In the genomic region with DNA sequence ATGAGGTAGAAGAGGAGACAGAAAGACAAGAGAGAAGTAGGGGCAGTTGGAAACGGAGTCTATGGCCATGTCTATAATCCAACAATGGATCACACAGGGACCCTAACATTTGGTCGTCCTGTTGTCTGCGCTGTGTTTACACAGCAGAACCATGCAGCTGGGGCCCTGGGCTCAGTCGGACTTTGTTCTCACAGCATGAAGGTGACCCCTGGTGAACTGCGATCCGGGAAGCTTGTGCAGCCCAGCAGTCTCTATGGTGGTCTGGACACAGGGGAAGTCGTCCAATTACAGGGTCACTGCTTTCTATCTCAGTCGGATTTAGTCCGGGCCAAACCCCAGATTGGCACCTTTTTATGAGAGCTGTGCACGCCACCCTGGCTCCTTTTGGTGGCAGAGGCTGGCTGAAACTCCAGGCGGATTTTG, we compare ENCODE assay signal across 1 cellular context.
TF ChIP-seq lines count a peak whose summit lies in the region.

No MANE protein-coding gene starts in this region.

TF ChIP-seq in HepG2, 621 proteins besides CTCF, POLR2A, EP300 and RAD21 (continued from another document and continues in another):
- TF ChIP-seq SYNCRIP (IDR thresholded peaks at IDR 0.05; ENCODE audit: insufficient read depth, low read depth, low read length) (no peak), ZBTB7B (CRISPR knock-in tag; IDR thresholded peaks at IDR 0.05) (peak; percentile 100), DZIP1 (CRISPR knock-in tag; IDR thresholded peaks at IDR 0.05) (no peak), ZNF788 (CRISPR knock-in tag; IDR thresholded peaks at IDR 0.05; ENCODE audit: borderline replicate concordance) (peak; percentile 88; the same call in 1 of the 2 replicates), ZFP37 (CRISPR knock-in tag; IDR thresholded peaks at IDR 0.05; ENCODE audit: borderline replicate concordance) (peak; percentile 90), ZNF564 (CRISPR knock-in tag; IDR thresholded peaks at IDR 0.05) (peak; percentile 78), KDM3A (CRISPR knock-in tag; IDR thresholded peaks at IDR 0.05; ENCODE audit: low read depth) (peak; percentile 98), ZBTB14 (CRISPR knock-in tag; IDR thresholded peaks at IDR 0.05) (no peak), ELK4 (CRISPR knock-in tag; IDR thresholded peaks at IDR 0.05; ENCODE audit: borderline replicate concordance) (no peak), ZNF546 (CRISPR knock-in tag; conservative IDR thresholded peaks at IDR 0.05) (peak; percentile 45; the same call in 1 of the 2 replicates), ZMAT5 (CRISPR knock-in tag; IDR thresholded peaks at IDR 0.05; ENCODE audit: borderline replicate concordance, low read depth) (no peak), ZNF124 (CRISPR knock-in tag; IDR thresholded peaks at IDR 0.05) (0 out of 2 replicates have a peak, but pooled peaks have one; percentile 22), SIX4 (CRISPR knock-in tag; IDR thresholded peaks at IDR 0.05) (peak; percentile 92), TP53 (CRISPR knock-in tag; conservative IDR thresholded peaks at IDR 0.05) (peak; percentile 67), ZNF318 (CRISPR knock-in tag; IDR thresholded peaks at IDR 0.05) (peak; percentile 88; the same call in 1 of the 2 replicates), ZNF205 (CRISPR knock-in tag; IDR thresholded peaks at IDR 0.05) (peak; percentile 66), ZNF329 (CRISPR knock-in tag; IDR thresholded peaks at IDR 0.05; ENCODE audit: low read depth) (no peak), MTA1 (CRISPR knock-in tag; IDR thresholded peaks at IDR 0.05; ENCODE audit: borderline replicate concordance) (peak; percentile 97), KDM5B (CRISPR knock-in tag; IDR thresholded peaks at IDR 0.05; ENCODE audit: borderline replicate concordance) (peak; percentile 94), HMG20A (CRISPR knock-in tag; IDR thresholded peaks at IDR 0.05; ENCODE audit: borderline replicate concordance) (peak; percentile 95), ZNF460 (CRISPR knock-in tag; IDR thresholded peaks at IDR 0.05; ENCODE audit: borderline replicate concordance) (no peak; the same call in 1 of the 2 replicates), CREB3 (CRISPR knock-in tag; IDR thresholded peaks at IDR 0.05) (no peak; the same call in 1 of the 2 replicates), HNRNPL (IDR thresholded peaks at IDR 0.05; ENCODE audit: low read depth, low read length) (peak; percentile 75), ZNF280B (CRISPR knock-in tag; IDR thresholded peaks at IDR 0.05; ENCODE audit: borderline replicate concordance) (peak; percentile 94; the same call in 1 of the 2 replicates), HDAC1 (CRISPR knock-in tag; IDR thresholded peaks at IDR 0.05) (peak; percentile 92), KAT7 (CRISPR knock-in tag; IDR thresholded peaks at IDR 0.05; ENCODE audit: borderline replicate concordance) (peak; percentile 86; the same call in 1 of the 2 replicates), ZNF260 (CRISPR knock-in tag; IDR thresholded peaks at IDR 0.05; ENCODE audit: borderline replicate concordance, low read depth) (peak; percentile 71; the same call in 1 of the 2 replicates), ZNF503 (CRISPR knock-in tag; IDR thresholded peaks at IDR 0.05) (peak; percentile 93), REPIN1 (CRISPR knock-in tag; IDR thresholded peaks at IDR 0.05; ENCODE audit: borderline replicate concordance, low read depth) (peak; percentile 97), POLR2AphosphoS5 (IDR thresholded peaks at IDR 0.05; ENCODE audit: low read depth, low read length) (peak; percentile 47), CREM (IDR thresholded peaks at IDR 0.05) (peak; percentile 87), CREM (CRISPR knock-in tag; IDR thresholded peaks at IDR 0.05) (no peak), ZNF441 (CRISPR knock-in tag; IDR thresholded peaks at IDR 0.05; ENCODE audit: borderline replicate concordance) (peak; percentile 95)
- TF ChIP-seq, protein P1, sequence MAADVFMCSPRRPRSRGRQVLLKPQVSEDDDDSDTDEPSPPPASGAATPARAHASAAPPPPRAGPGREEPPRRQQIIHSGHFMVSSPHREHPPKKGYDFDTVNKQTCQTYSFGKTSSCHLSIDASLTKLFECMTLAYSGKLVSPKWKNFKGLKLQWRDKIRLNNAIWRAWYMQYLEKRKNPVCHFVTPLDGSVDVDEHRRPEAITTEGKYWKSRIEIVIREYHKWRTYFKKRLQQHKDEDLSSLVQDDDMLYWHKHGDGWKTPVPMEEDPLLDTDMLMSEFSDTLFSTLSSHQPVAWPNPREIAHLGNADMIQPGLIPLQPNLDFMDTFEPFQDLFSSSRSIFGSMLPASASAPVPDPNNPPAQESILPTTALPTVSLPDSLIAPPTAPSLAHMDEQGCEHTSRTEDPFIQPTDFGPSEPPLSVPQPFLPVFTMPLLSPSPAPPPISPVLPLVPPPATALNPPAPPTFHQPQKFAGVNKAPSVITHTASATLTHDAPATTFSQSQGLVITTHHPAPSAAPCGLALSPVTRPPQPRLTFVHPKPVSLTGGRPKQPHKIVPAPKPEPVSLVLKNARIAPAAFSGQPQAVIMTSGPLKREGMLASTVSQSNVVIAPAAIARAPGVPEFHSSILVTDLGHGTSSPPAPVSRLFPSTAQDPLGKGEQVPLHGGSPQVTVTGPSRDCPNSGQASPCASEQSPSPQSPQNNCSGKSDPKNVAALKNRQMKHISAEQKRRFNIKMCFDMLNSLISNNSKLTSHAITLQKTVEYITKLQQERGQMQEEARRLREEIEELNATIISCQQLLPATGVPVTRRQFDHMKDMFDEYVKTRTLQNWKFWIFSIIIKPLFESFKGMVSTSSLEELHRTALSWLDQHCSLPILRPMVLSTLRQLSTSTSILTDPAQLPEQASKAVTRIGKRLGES (CRISPR knock-in tag; IDR thresholded peaks at IDR 0.05; ENCODE audit: borderline replicate concordance): no peak; the same call in 1 of the 2 replicates
